In the genomic region with DNA sequence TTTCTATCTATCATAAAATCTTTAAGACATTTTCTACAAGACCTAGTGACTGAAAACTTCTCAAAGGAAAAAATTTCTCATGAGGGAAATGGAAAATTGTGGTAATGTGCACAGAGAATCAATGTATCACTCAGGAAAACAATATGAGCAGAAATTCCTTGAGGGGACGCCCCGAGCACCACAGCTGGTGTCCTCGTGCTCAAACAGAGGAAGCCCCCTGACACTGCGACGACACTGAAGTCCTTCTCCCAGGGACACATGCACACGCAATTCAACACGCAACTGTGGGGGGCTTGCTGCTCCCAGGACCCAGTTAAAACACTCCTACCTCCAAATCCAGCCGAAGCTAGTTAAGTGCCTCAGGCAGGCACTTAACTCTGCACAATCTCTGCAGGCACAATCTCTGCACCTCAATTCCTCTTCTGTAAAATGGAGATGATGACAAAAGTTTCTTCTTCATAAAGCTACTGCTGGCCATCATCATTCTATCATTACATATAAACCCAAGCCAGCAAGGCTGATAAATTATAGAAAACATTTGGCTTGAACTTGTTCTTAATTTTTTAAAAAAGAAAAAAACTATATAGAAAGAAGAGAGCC, we compare ENCODE assay signal across 18 cellular contexts. TPM values are rescaled to one million over a fixed set of nuclear protein-coding genes. Genes with fewer than 3 reads are reported as not detected.
DNase-seq lines count a peak whose midpoint lies in the region; ATAC-seq and TF ChIP-seq lines count a peak whose summit lies in the region.
"Had no signal": no experiment of that assay in that cellular context is flagged by ENCODE, and none has a peak within 500 bp of the region (broad histone marks: within the 10 kb centered on the region; RNA-seq: fewer than 3 reads in every experiment).

No MANE protein-coding gene starts in this region.

- H3K4me1 Mint-ChIP-seq in activated T-cell treated with anti-CD3 and anti-CD28 coated beads, Interleukin-2, amount 50 U/mL, for 24 hours (ENCODE audit: low read depth): peaks cover 95% of the 10 kb centered on the region
- peaks cover 83% of the 10 kb centered on the region for H3K4me1 Mint-ChIP-seq in activated B cell treated with CpG ODN at 0.5 μM for 24 hours

- no peaks in the 10 kb centered on the region for H3K9me3 Mint-ChIP-seq in activated T-cell treated with anti-CD3 and anti-CD28 coated beads, Interleukin-2, amount 50 U/mL, for 24 hours
- H3K9me3 Mint-ChIP-seq in activated B cell treated with CpG ODN at 0.5 μM for 24 hours: no peaks in the 10 kb centered on the region
- H3K9me3 Mint-ChIP-seq: nephron progenitor cell had no signal

- peaks cover 75% of the 10 kb centered on the region for H3K36me3 Mint-ChIP-seq in activated T-cell treated with anti-CD3 and anti-CD28 coated beads, Interleukin-2, amount 50 U/mL, for 24 hours (ENCODE audit: low read depth)
- H3K36me3 Mint-ChIP-seq in activated B cell treated with CpG ODN at 0.5 μM for 24 hours (ENCODE audit: low read depth): peaks cover 30% of the 10 kb centered on the region

- CTCF ChIA-PET in activated B cell treated with CpG ODN at 0.5 μM for 24 hours (lab: Charles Lee): interaction anchor here (0.9 to 2.7 kb wide), 3 partner anchors 16 to 156 kb away, joined by 3 to 10 read pairs (median 4); a partner anchor contains a TSS

- peak overlapping the region; percentile 94 for H3K27ac Mint-ChIP-seq in activated T-cell treated with anti-CD3 and anti-CD28 coated beads, Interleukin-2, amount 50 U/mL, for 24 hours
- peak overlapping the region; percentile 69 for H3K27ac Mint-ChIP-seq in activated B cell treated with CpG ODN at 0.5 μM for 24 hours

- ATAC-seq in activated B cell treated with CpG ODN at 0.5 μM for 24 hours (ENCODE audit: low read depth) (no peak), HG03175 (IDR thresholded peaks at IDR 0.05; ENCODE audit: unreplicated experiment) (no peak)
- ATAC-seq in stimulated activated naive CD8-positive, alpha-beta T cell treated with anti-CD3 and anti-CD28 coated beads, Interleukin-15, Interleukin-2, amounts not matched to agents 100 U/mL and 50 U/mL, for 24 hours: peak; percentile 60

- intact Hi-C loops in activated B cell treated with CpG ODN at 0.5 μM for 24 hours (cut with micrococcal nuclease): loop anchor here (10.0 kb wide), 3 partner anchors 95 to 435 kb away; a partner anchor contains a TSS

- peak overlapping the region; percentile 50 for H3K4me3 Mint-ChIP-seq in activated T-cell treated with anti-CD3 and anti-CD28 coated beads, Interleukin-2, amount 50 U/mL, for 24 hours
- H3K4me3 Mint-ChIP-seq in activated B cell treated with CpG ODN at 0.5 μM for 24 hours: no peak overlapping the region
- H3K4me3 Mint-ChIP-seq: nephron progenitor cell had no signal

- no peaks in the 10 kb centered on the region for H3K27me3 Mint-ChIP-seq in activated T-cell treated with anti-CD3 and anti-CD28 coated beads, Interleukin-2, amount 50 U/mL, for 24 hours
- H3K27me3 Mint-ChIP-seq in activated B cell treated with CpG ODN at 0.5 μM for 24 hours: no peaks in the 10 kb centered on the region

- no peak for TF ChIP-seq CTCF in activated B cell treated with CpG ODN at 0.5 μM for 24 hours (IDR thresholded peaks at IDR 0.05)

- POLR2A ChIA-PET in activated B cell treated with CpG ODN at 0.5 μM for 24 hours (lab: Charles Lee): interaction anchor here (1.1 to 10.7 kb wide), 4 partner anchors 10 to 123 kb away, joined by 3 to 282 read pairs (median 13); a partner anchor contains a TSS

- no peak for DNase-seq in activated T-cell treated with anti-CD3 and anti-CD28 coated beads, Interleukin-2, amount 50 U/mL, for 24 hours
- no peak for DNase-seq in activated T-cell treated with anti-CD3 and anti-CD28 coated beads, Interleukin-2, amount 50 U/mL, for 1 hour
- DNase-seq in activated B cell treated with CpG ODN at 0.5 μM for 24 hours (no peak), epidermal melanocyte (ENCODE audit: insufficient read length, low spot score) (peak; percentile 3), NCI-H1694 treated with DMSO at 0.1 percent for 48 hours (lab: John Stamatoyannopoulos, UW) (no peak), NCI-H1105 treated with DMSO at 0.1 percent for 48 hours (lab: John Stamatoyannopoulos, UW) (no peak)
- peak; percentile 69 for DNase-seq in stimulated activated naive CD8-positive, alpha-beta T cell treated with anti-CD3 and anti-CD28 coated beads, Interleukin-15, Interleukin-2, amounts not matched to agents 100 U/mL and 50 U/mL, for 24 hours
- DNase-seq: Calu3, hypothalamus, NCI-H187 treated with DMSO at 0.1 percent for 48 hours, NCI-H446, nephron progenitor cell, substantia nigra, T-helper 1 cell had no signal

RNA-seq across cellular contexts. Expression of a gene that starts 16.0 kb away (rescaled TPM):
- 109 and 121 TPM in 2 replicates for total RNA-seq in activated B cell treated with CpG ODN at 0.5 μM for 24 hours

RNA-seq across cellular contexts. Expression of a gene that starts 44.1 kb away (rescaled TPM):
- total RNA-seq in activated B cell treated with CpG ODN at 0.5 μM for 24 hours: 0.07 TPM in 1 of 2 replicates, not detected in the other
- total RNA-seq: Calu3, fibroblast of villous mesenchyme, M059J, vagina had no signal

RNA-seq across cellular contexts. Expression of a gene that starts 57.9 kb away (rescaled TPM):
- not detected in 2 replicates for total RNA-seq in activated B cell treated with CpG ODN at 0.5 μM for 24 hours
- total RNA-seq: Calu3 had no signal

Comparison
In these comparisons a context has a peak if more than half of its experiments do, and no peak if none do; other contexts are left out.
1. DNase-seq: peak in epidermal melanocyte (single experiment) and stimulated activated naive CD8-positive, alpha-beta T cell treated with anti-CD3 and anti-CD28 coated beads, Interleukin-15, Interleukin-2, amounts not matched to agents 100 U/mL and 50 U/mL, for 24 hours (single experiment); none in activated T-cell treated with anti-CD3 and anti-CD28 coated beads, Interleukin-2, amount 50 U/mL, for 24 hours (single experiment), activated T-cell treated with anti-CD3 and anti-CD28 coated beads, Interleukin-2, amount 50 U/mL, for 1 hour (single experiment), activated B cell treated with CpG ODN at 0.5 μM for 24 hours (single experiment), NCI-H1694 treated with DMSO at 0.1 percent for 48 hours (single experiment) and NCI-H1105 treated with DMSO at 0.1 percent for 48 hours (single experiment).